Comparison of ENCODE assay signal across 1 cellular context in the genomic region with DNA sequence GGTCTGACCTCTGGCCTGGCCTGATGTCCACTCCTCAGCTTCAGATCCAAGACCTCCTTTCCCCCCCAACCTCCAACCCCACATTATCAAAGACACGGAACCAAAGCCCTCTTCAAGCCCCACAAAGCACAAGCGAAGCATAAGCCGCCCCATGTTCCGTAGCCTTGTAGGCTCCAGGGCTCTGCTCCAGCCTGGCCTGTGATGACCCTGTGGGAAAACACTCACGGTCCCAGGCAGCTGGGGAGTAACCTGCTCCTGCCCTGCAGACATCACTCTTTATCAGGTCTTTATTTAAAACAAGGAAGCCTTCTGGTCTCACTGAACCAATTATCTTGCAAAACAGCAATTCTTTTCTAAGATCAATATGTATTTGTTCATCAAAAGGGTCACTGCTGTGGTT.
TF ChIP-seq lines count a peak whose summit lies in the region.

No MANE protein-coding gene starts in this region.

TF ChIP-seq in H1, 55 proteins besides CTCF, POLR2A, EP300 and RAD21:
- TF ChIP-seq, protein P1, sequence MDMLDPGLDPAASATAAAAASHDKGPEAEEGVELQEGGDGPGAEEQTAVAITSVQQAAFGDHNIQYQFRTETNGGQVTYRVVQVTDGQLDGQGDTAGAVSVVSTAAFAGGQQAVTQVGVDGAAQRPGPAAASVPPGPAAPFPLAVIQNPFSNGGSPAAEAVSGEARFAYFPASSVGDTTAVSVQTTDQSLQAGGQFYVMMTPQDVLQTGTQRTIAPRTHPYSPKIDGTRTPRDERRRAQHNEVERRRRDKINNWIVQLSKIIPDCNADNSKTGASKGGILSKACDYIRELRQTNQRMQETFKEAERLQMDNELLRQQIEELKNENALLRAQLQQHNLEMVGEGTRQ (IDR thresholded peaks at IDR 0.05; ENCODE audit: low read length): no peak
- TF ChIP-seq EZH2 (IDR thresholded peaks at IDR 0.05; ENCODE audit: low read depth, low read length, severe bottlenecking) (no peak), NRF1 (IDR thresholded peaks at IDR 0.05; ENCODE audit: low read depth, low read length) (no peak), TAF1 (IDR thresholded peaks at IDR 0.05; ENCODE audit: low read depth, low read length) (no peak), SP4 (IDR thresholded peaks at IDR 0.05; ENCODE audit: low read length) (no peak), POLR2AphosphoS5 (IDR thresholded peaks at IDR 0.05; ENCODE audit: low read depth, low read length) (no peak), SP2 (IDR thresholded peaks at IDR 0.05; ENCODE audit: low read length) (no peak), HDAC2 (IDR thresholded peaks at IDR 0.05; ENCODE audit: borderline replicate concordance in 1 of 2, low read depth in 2 of 2, low read length in 2 of 2) (no peak), EGR1 (IDR thresholded peaks at IDR 0.05; ENCODE audit: borderline replicate concordance, low read depth, low read length) (no peak), YY1 (IDR thresholded peaks at IDR 0.05; ENCODE audit: low read depth, low read length) (no peak), TAF7 (optimal IDR thresholded peaks at IDR 0.05; ENCODE audit: borderline replicate concordance, low read depth, low read length) (no peak), CREB1 (IDR thresholded peaks at IDR 0.05) (no peak), SUZ12 (IDR thresholded peaks at IDR 0.05; ENCODE audit: low read length) (no peak), JUN (IDR thresholded peaks at IDR 0.05; ENCODE audit: low read depth, low read length) (no peak), SIX5 (IDR thresholded peaks at IDR 0.05; ENCODE audit: low read depth, low read length) (no peak), BACH1 (IDR thresholded peaks at IDR 0.05; ENCODE audit: low read length) (no peak), CHD1 (IDR thresholded peaks at IDR 0.05; ENCODE audit: low read depth, low read length) (no peak), RFX5 (IDR thresholded peaks at IDR 0.05; ENCODE audit: borderline replicate concordance, low read depth, low read length) (no peak), TEAD4 (IDR thresholded peaks at IDR 0.05; ENCODE audit: low read depth, low read length) (no peak)
TF ChIP-seq in H1: peak in this region for 0.
